In genomic region chr17:19379306-19380075, GRCh38 we compare ENCODE assay signal across 1 cellular context.
TF ChIP-seq lines count a peak whose summit lies in the region.

No MANE protein-coding gene starts in this region.

TF ChIP-seq in K562, 482 proteins besides CTCF, POLR2A, EP300 and RAD21:
- no peak for TF ChIP-seq ZNF766 (CRISPR knock-in tag; conservative IDR thresholded peaks at IDR 0.05)
- no peak for TF ChIP-seq ZKSCAN3 (CRISPR knock-in tag; IDR thresholded peaks at IDR 0.05)
- no peak for TF ChIP-seq TBP (optimal IDR thresholded peaks at IDR 0.05; ENCODE audit: low read depth, low read length)
- TF ChIP-seq, protein P1, sequence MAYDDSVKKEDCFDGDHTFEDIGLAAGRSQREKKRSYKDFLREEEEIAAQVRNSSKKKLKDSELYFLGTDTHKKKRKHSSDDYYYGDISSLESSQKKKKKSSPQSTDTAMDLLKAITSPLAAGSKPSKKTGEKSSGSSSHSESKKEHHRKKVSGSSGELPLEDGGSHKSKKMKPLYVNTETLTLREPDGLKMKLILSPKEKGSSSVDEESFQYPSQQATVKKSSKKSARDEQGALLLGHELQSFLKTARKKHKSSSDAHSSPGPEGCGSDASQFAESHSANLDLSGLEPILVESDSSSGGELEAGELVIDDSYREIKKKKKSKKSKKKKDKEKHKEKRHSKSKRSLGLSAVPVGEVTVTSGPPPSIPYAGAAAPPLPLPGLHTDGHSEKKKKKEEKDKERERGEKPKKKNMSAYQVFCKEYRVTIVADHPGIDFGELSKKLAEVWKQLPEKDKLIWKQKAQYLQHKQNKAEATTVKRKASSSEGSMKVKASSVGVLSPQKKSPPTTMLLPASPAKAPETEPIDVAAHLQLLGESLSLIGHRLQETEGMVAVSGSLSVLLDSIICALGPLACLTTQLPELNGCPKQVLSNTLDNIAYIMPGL (CRISPR knock-in tag; IDR thresholded peaks at IDR 0.05): no peak
- TF ChIP-seq THRA (IDR thresholded peaks at IDR 0.05): no peak
- no peak for TF ChIP-seq TARDBP (IDR thresholded peaks at IDR 0.05)
- no peak for TF ChIP-seq NR0B1 (IDR thresholded peaks at IDR 0.05; ENCODE audit: partially characterized antibody)
- TF ChIP-seq SNAPC5 (CRISPR knock-in tag; IDR thresholded peaks at IDR 0.05): no peak
- no peak for TF ChIP-seq YBX1 (IDR thresholded peaks at IDR 0.05)
- no peak for TF ChIP-seq MYC (IDR thresholded peaks at IDR 0.05; ENCODE audit: low read depth, low read length)
- TF ChIP-seq MYC (CRISPR knock-in tag; IDR thresholded peaks at IDR 0.05; ENCODE audit: borderline replicate concordance, low read depth): no peak
- no peak for TF ChIP-seq ZNF133 (CRISPR knock-in tag; IDR thresholded peaks at IDR 0.05)
- TF ChIP-seq TRIM28 (IDR thresholded peaks at IDR 0.05): no peak
